ENCODE assay signal across 11 cellular contexts in genomic region chr1:26717066-26717465, GRCh38. TPM values are rescaled to one million over a fixed set of nuclear protein-coding genes. Genes with fewer than 3 reads are reported as not detected.
A peak's percentile ranks its signal among the peaks of the same experiment; 100 is the strongest.
DNase-seq lines count a peak whose midpoint lies in the region; ATAC-seq, FAIRE-seq and TF ChIP-seq lines count a peak whose summit lies in the region.
"Had no signal": no experiment of that assay in that cellular context is flagged by ENCODE, and none has a peak within 500 bp of the region (broad histone marks: within the 10 kb centered on the region; RNA-seq: fewer than 3 reads in every experiment).

No MANE protein-coding gene starts in this region.

- POLR2A ChIA-PET in WTC11 (lab: Charles Lee), result no interaction called here

- TF ChIP-seq CTCF in left ventricle myocardium inferior (IDR thresholded peaks at IDR 0.05; ENCODE audit: borderline replicate concordance), result no peak
- no peak for TF ChIP-seq CTCF in WTC11 (IDR thresholded peaks at IDR 0.05)
- TF ChIP-seq CTCF in upper lobe of left lung (IDR thresholded peaks at IDR 0.05), result no peak
- no peak for TF ChIP-seq CTCF in GM13977 (IDR thresholded peaks at IDR 0.05; ENCODE audit: extremely low read depth, insufficient read depth, missing control alignments)

- no peak overlapping the region for H3K27ac ChIP-seq in left ventricle myocardium inferior (replicated peaks)
- no peak overlapping the region for H3K27ac ChIP-seq in right cardiac atrium (ENCODE audit: low read length)
- peak overlapping the region in 3 of 4 donors; percentile 30 to 40 (median 32) for H3K27ac ChIP-seq in upper lobe of left lung

- DNase-seq in Right ventricle myocardium superior (no peak), left ventricle myocardium inferior (no peak), WTC11 (ENCODE audit: low spot score) (no peak), right cardiac atrium (no peak), upper lobe of left lung (peak in 1 of 2 donors; percentile 49), NCI-H2081 treated with DMSO at 0.1 percent for 48 hours (lab: John Stamatoyannopoulos, UW) (no peak), GM13977 (ENCODE audit: low spot score) (no peak), urothelium cell line (ENCODE audit: low spot score) (no peak)
- DNase-seq: Caco-2, dorsolateral prefrontal cortex, NCI-H1436 had no signal

- no peak for TF ChIP-seq POLR2A in upper lobe of left lung (IDR thresholded peaks at IDR 0.05)

- no peaks in the 10 kb centered on the region for H3K9me3 ChIP-seq in left ventricle myocardium inferior (replicated peaks)
- no peaks in the 10 kb centered on the region for H3K9me3 ChIP-seq in right cardiac atrium (ENCODE audit: control insufficient read depth, low read length)
- H3K9me3 ChIP-seq in upper lobe of left lung, result no peaks in the 10 kb centered on the region
- H3K9me3 ChIP-seq: Caco-2 had no signal

- H3K9me3 Mint-ChIP-seq in WTC11, result no peaks in the 10 kb centered on the region

- 13% methylated on average over 1 of the region's 1 CpG for WGBS in right cardiac atrium
- 36 to 60% methylated on average over 1 of the region's 1 CpG for WGBS in upper lobe of left lung, 2 donors

- in situ Hi-C loops in GM13977 (cut with MboI; ENCODE audit: low pct_unique_long_range_greater_than_20kb, low sequenced_read_pairs, unreplicated experiment), result no loop called here

- peaks cover 67% of the 10 kb centered on the region for H3K4me1 Mint-ChIP-seq in WTC11

- 0 out of 2 replicates have a peak, but pooled peaks cover 7% of the 10 kb centered on the region for H3K36me3 Mint-ChIP-seq in WTC11

- H3K27ac Mint-ChIP-seq in WTC11, result peak overlapping the region; percentile 16; the same call in 1 of the 2 replicates

- peak; percentile 57 for ATAC-seq in Right ventricle myocardium superior (ENCODE audit: poor library complexity)
- no peak for ATAC-seq in WTC11
- peak; percentile 43 to 73 for ATAC-seq in right cardiac atrium
- ATAC-seq in upper lobe of left lung (ENCODE audit: low FRiP score in 2 of 2), result peak; percentile 52 to 64

- CTCF ChIA-PET in WTC11 (lab: Charles Lee), result no interaction called here

- H3K4me3 ChIP-seq in left ventricle myocardium inferior, result no peak overlapping the region
- no peak overlapping the region for H3K4me3 ChIP-seq in right cardiac atrium (ENCODE audit: low read length)
- H3K4me3 ChIP-seq in upper lobe of left lung, result no peak overlapping the region

- no peak for TF ChIP-seq EP300 in upper lobe of left lung (IDR thresholded peaks at IDR 0.05)

- H3K4me1 ChIP-seq in left ventricle myocardium inferior, result peaks cover 100% of the 10 kb centered on the region
- H3K4me1 ChIP-seq in right cardiac atrium (ENCODE audit: control insufficient read depth, insufficient read depth, low read length), result peaks cover 23% of the 10 kb centered on the region
- H3K4me1 ChIP-seq in upper lobe of left lung, result peaks cover 75 to 88% (median 78%) of the 10 kb centered on the region in 4 donors

- H3K27me3 Mint-ChIP-seq in WTC11 (ENCODE audit: low read depth), result no peaks in the 10 kb centered on the region

- no peak overlapping the region for H3K4me3 Mint-ChIP-seq in WTC11

- H3K36me3 ChIP-seq in left ventricle myocardium inferior (peaks cover 5% of the 10 kb centered on the region), upper lobe of left lung (no peaks in the 10 kb centered on the region)

- H3K27me3 ChIP-seq in left ventricle myocardium inferior (ENCODE audit: low read depth) (no peaks in the 10 kb centered on the region), right cardiac atrium (ENCODE audit: control insufficient read depth, insufficient read depth) (no peaks in the 10 kb centered on the region), upper lobe of left lung (no peaks in the 10 kb centered on the region)
- H3K27me3 ChIP-seq: dorsolateral prefrontal cortex had no signal

- no peak for FAIRE-seq in urothelium cell line (lab: Jason Lieb, UNC)

- intact Hi-C loops in Right ventricle myocardium superior (cut with DNase I), result no loop called here
- intact Hi-C loops in left ventricle myocardium inferior (cut with micrococcal nuclease), result no loop called here
- intact Hi-C loops in right cardiac atrium (cut with DNase I), result no loop called here

TF ChIP-seq in WTC11, 78 proteins besides CTCF, POLR2A, EP300 and RAD21:
- TF ChIP-seq NR2C2 (CRISPR knock-in tag; IDR thresholded peaks at IDR 0.05) (no peak), E2F1 (CRISPR knock-in tag; IDR thresholded peaks at IDR 0.05) (no peak), CDX4 (CRISPR knock-in tag; IDR thresholded peaks at IDR 0.05; ENCODE audit: borderline replicate concordance) (no peak), AFF4 (CRISPR knock-in tag; IDR thresholded peaks at IDR 0.05; ENCODE audit: borderline replicate concordance) (no peak), ESRRA (CRISPR knock-in tag; IDR thresholded peaks at IDR 0.05; ENCODE audit: borderline replicate concordance) (no peak), CREB1 (CRISPR knock-in tag; IDR thresholded peaks at IDR 0.05) (no peak)

RNA-seq across cellular contexts. Expression of gene ARID1A, which starts 21.3 kb away (rescaled TPM):
- 29.4 TPM for total RNA-seq in Right ventricle myocardium superior
- 31.7 TPM for total RNA-seq in left ventricle myocardium inferior
- 98.0 to 105 TPM (median 103 TPM) in 3 replicates for total RNA-seq in WTC11 (2021)
- 10 to 100 TPM; 33.1 to 45.3 (median 40.0) TPM for total RNA-seq in right cardiac atrium
- polyA plus RNA-seq in right cardiac atrium, result 15.7 TPM
- 100 to 1,000 TPM in 1 of 6 donors, 10 to 100 TPM in 5; 61.3 to 102 (median 70.5) TPM for total RNA-seq in upper lobe of left lung

Comparison
In these comparisons a context has a peak if more than half of its experiments do, and no peak if none do; other contexts are left out.
1. H3K27ac ChIP-seq: peak in upper lobe of left lung (3 of 4); none in left ventricle myocardium inferior (single experiment) and right cardiac atrium (single experiment).